1 cellular context compared by ENCODE assay signal in the genomic region with DNA sequence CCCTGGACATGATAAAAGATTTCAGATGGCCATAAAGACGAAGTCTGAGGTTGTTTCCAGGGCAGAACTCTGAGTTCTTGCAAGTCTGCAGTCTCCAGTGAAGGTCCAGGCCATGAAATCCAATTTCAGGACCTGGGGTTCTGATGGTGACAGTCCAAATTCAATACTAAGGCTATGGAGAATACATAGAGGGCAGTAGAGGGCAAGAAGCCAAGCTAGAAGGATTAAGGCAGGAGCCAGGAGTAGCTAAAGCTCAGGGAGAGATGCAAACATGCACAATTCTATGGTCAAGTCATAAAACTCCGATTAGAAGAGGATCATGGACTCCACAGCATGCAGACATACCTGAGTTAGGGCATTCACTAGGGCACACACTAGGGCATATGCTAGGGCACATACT.
TF ChIP-seq lines count a peak whose summit lies in the region.

No MANE protein-coding gene starts in this region.

TF ChIP-seq in GM23338, 12 proteins besides CTCF, POLR2A, EP300 and RAD21 (continued from another document):
- TF ChIP-seq, protein P1, sequence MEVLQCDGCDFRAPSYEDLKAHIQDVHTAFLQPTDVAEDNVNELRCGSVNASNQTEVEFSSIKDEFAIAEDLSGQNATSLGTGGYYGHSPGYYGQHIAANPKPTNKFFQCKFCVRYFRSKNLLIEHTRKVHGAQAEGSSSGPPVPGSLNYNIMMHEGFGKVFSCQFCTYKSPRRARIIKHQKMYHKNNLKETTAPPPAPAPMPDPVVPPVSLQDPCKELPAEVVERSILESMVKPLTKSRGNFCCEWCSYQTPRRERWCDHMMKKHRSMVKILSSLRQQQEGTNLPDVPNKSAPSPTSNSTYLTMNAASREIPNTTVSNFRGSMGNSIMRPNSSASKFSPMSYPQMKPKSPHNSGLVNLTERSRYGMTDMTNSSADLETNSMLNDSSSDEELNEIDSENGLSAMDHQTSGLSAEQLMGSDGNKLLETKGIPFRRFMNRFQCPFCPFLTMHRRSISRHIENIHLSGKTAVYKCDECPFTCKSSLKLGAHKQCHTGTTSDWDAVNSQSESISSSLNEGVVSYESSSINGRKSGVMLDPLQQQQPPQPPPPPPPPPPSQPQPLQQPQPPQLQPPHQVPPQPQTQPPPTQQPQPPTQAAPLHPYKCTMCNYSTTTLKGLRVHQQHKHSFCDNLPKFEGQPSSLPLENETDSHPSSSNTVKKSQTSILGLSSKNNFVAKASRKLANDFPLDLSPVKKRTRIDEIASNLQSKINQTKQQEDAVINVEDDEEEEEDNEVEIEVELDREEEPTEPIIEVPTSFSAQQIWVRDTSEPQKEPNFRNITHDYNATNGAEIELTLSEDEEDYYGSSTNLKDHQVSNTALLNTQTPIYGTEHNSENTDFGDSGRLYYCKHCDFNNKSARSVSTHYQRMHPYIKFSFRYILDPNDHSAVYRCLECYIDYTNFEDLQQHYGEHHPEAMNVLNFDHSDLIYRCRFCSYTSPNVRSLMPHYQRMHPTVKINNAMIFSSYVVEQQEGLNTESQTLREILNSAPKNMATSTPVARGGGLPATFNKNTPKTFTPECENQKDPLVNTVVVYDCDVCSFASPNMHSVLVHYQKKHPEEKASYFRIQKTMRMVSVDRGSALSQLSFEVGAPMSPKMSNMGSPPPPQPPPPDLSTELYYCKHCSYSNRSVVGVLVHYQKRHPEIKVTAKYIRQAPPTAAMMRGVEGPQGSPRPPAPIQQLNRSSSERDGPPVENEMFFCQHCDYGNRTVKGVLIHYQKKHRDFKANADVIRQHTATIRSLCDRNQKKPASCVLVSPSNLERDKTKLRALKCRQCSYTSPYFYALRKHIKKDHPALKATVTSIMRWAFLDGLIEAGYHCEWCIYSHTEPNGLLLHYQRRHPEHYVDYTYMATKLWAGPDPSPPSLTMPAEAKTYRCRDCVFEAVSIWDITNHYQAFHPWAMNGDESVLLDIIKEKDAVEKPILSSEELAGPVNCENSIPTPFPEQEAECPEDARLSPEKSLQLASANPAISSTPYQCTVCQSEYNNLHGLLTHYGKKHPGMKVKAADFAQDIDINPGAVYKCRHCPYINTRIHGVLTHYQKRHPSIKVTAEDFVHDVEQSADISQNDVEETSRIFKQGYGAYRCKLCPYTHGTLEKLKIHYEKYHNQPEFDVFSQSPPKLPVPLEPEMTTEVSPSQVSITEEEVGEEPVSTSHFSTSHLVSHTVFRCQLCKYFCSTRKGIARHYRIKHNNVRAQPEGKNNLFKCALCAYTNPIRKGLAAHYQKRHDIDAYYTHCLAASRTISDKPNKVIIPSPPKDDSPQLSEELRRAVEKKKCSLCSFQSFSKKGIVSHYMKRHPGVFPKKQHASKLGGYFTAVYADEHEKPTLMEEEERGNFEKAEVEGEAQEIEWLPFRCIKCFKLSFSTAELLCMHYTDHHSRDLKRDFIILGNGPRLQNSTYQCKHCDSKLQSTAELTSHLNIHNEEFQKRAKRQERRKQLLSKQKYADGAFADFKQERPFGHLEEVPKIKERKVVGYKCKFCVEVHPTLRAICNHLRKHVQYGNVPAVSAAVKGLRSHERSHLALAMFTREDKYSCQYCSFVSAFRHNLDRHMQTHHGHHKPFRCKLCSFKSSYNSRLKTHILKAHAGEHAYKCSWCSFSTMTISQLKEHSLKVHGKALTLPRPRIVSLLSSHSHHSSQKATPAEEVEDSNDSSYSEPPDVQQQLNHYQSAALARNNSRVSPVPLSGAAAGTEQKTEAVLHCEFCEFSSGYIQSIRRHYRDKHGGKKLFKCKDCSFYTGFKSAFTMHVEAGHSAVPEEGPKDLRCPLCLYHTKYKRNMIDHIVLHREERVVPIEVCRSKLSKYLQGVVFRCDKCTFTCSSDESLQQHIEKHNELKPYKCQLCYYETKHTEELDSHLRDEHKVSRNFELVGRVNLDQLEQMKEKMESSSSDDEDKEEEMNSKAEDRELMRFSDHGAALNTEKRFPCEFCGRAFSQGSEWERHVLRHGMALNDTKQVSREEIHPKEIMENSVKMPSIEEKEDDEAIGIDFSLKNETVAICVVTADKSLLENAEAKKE (CRISPR knock-in tag; IDR thresholded peaks at IDR 0.05): no peak
- no peak for TF ChIP-seq STAT1 (IDR thresholded peaks at IDR 0.05; ENCODE audit: unreplicated experiment)
- TF ChIP-seq POLR2AphosphoS5 (IDR thresholded peaks at IDR 0.05; ENCODE audit: low read depth): no peak
- TF ChIP-seq JUNB (IDR thresholded peaks at IDR 0.05; ENCODE audit: unreplicated experiment): no peak
- no peak for TF ChIP-seq EZH2 (IDR thresholded peaks at IDR 0.05; ENCODE audit: low read depth, unreplicated experiment)
- no peak for TF ChIP-seq NANOG (IDR thresholded peaks at IDR 0.05; ENCODE audit: borderline replicate concordance)
- TF ChIP-seq, protein P2, sequence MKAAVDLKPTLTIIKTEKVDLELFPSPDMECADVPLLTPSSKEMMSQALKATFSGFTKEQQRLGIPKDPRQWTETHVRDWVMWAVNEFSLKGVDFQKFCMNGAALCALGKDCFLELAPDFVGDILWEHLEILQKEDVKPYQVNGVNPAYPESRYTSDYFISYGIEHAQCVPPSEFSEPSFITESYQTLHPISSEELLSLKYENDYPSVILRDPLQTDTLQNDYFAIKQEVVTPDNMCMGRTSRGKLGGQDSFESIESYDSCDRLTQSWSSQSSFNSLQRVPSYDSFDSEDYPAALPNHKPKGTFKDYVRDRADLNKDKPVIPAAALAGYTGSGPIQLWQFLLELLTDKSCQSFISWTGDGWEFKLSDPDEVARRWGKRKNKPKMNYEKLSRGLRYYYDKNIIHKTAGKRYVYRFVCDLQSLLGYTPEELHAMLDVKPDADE (IDR thresholded peaks at IDR 0.05): no peak
- TF ChIP-seq ZNF114 (CRISPR knock-in tag; IDR thresholded peaks at IDR 0.05): no peak
- TF ChIP-seq CREB1 (CRISPR knock-in tag; IDR thresholded peaks at IDR 0.05; ENCODE audit: low read depth): no peak
- TF ChIP-seq ZNF331 (CRISPR knock-in tag; IDR thresholded peaks at IDR 0.05; ENCODE audit: low read depth): no peak
- TF ChIP-seq EZH2phosphoT487 (IDR thresholded peaks at IDR 0.05; ENCODE audit: unreplicated experiment): no peak
